2 cellular contexts compared by ENCODE assay signal in the genomic region with DNA sequence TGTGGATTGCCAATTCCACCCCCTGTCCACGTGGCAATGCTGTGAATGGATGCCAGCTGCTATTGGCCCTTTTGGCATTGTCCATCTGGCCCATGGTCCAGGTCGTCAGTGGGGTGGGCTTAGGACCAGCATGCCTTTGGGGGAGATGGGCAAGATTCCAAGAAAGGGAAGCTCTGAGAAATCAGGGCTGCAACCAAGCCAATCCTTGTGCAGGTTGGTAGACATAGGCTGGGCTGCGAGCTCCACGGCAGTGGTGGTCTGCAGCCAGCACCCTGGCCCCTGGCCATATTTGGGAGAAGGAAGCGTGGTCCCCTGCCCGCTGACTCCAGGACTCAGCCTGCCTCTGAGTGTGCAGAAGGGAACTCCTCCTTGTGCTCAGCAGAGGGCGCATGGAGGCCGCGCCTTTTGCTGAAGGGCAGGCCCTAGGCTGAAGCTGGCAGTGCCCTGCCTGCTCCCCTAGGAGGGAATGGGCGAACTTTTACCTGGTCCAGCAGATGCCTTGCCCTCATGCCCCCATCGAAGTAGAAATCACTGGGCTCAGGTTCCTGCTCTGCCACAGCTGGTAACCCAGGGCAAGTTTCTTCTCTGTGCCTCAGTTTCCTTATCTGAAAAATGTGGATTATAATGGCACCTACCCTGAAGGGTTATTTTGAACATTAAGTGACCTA.
TF ChIP-seq lines count a peak whose summit lies in the region.

No MANE protein-coding gene starts in this region.

TF ChIP-seq in GM23338, 12 proteins besides CTCF, POLR2A, EP300 and RAD21 (continued from another document):
- TF ChIP-seq, protein P1, sequence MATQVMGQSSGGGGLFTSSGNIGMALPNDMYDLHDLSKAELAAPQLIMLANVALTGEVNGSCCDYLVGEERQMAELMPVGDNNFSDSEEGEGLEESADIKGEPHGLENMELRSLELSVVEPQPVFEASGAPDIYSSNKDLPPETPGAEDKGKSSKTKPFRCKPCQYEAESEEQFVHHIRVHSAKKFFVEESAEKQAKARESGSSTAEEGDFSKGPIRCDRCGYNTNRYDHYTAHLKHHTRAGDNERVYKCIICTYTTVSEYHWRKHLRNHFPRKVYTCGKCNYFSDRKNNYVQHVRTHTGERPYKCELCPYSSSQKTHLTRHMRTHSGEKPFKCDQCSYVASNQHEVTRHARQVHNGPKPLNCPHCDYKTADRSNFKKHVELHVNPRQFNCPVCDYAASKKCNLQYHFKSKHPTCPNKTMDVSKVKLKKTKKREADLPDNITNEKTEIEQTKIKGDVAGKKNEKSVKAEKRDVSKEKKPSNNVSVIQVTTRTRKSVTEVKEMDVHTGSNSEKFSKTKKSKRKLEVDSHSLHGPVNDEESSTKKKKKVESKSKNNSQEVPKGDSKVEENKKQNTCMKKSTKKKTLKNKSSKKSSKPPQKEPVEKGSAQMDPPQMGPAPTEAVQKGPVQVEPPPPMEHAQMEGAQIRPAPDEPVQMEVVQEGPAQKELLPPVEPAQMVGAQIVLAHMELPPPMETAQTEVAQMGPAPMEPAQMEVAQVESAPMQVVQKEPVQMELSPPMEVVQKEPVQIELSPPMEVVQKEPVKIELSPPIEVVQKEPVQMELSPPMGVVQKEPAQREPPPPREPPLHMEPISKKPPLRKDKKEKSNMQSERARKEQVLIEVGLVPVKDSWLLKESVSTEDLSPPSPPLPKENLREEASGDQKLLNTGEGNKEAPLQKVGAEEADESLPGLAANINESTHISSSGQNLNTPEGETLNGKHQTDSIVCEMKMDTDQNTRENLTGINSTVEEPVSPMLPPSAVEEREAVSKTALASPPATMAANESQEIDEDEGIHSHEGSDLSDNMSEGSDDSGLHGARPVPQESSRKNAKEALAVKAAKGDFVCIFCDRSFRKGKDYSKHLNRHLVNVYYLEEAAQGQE (IDR thresholded peaks at IDR 0.05; ENCODE audit: unreplicated experiment) = no peak
- TF ChIP-seq ZNF114 (CRISPR knock-in tag; IDR thresholded peaks at IDR 0.05) = no peak
- no peak for TF ChIP-seq EZH2 (IDR thresholded peaks at IDR 0.05; ENCODE audit: low read depth, unreplicated experiment)
- TF ChIP-seq, protein P2, sequence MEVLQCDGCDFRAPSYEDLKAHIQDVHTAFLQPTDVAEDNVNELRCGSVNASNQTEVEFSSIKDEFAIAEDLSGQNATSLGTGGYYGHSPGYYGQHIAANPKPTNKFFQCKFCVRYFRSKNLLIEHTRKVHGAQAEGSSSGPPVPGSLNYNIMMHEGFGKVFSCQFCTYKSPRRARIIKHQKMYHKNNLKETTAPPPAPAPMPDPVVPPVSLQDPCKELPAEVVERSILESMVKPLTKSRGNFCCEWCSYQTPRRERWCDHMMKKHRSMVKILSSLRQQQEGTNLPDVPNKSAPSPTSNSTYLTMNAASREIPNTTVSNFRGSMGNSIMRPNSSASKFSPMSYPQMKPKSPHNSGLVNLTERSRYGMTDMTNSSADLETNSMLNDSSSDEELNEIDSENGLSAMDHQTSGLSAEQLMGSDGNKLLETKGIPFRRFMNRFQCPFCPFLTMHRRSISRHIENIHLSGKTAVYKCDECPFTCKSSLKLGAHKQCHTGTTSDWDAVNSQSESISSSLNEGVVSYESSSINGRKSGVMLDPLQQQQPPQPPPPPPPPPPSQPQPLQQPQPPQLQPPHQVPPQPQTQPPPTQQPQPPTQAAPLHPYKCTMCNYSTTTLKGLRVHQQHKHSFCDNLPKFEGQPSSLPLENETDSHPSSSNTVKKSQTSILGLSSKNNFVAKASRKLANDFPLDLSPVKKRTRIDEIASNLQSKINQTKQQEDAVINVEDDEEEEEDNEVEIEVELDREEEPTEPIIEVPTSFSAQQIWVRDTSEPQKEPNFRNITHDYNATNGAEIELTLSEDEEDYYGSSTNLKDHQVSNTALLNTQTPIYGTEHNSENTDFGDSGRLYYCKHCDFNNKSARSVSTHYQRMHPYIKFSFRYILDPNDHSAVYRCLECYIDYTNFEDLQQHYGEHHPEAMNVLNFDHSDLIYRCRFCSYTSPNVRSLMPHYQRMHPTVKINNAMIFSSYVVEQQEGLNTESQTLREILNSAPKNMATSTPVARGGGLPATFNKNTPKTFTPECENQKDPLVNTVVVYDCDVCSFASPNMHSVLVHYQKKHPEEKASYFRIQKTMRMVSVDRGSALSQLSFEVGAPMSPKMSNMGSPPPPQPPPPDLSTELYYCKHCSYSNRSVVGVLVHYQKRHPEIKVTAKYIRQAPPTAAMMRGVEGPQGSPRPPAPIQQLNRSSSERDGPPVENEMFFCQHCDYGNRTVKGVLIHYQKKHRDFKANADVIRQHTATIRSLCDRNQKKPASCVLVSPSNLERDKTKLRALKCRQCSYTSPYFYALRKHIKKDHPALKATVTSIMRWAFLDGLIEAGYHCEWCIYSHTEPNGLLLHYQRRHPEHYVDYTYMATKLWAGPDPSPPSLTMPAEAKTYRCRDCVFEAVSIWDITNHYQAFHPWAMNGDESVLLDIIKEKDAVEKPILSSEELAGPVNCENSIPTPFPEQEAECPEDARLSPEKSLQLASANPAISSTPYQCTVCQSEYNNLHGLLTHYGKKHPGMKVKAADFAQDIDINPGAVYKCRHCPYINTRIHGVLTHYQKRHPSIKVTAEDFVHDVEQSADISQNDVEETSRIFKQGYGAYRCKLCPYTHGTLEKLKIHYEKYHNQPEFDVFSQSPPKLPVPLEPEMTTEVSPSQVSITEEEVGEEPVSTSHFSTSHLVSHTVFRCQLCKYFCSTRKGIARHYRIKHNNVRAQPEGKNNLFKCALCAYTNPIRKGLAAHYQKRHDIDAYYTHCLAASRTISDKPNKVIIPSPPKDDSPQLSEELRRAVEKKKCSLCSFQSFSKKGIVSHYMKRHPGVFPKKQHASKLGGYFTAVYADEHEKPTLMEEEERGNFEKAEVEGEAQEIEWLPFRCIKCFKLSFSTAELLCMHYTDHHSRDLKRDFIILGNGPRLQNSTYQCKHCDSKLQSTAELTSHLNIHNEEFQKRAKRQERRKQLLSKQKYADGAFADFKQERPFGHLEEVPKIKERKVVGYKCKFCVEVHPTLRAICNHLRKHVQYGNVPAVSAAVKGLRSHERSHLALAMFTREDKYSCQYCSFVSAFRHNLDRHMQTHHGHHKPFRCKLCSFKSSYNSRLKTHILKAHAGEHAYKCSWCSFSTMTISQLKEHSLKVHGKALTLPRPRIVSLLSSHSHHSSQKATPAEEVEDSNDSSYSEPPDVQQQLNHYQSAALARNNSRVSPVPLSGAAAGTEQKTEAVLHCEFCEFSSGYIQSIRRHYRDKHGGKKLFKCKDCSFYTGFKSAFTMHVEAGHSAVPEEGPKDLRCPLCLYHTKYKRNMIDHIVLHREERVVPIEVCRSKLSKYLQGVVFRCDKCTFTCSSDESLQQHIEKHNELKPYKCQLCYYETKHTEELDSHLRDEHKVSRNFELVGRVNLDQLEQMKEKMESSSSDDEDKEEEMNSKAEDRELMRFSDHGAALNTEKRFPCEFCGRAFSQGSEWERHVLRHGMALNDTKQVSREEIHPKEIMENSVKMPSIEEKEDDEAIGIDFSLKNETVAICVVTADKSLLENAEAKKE (CRISPR knock-in tag; IDR thresholded peaks at IDR 0.05) = no peak
- TF ChIP-seq POLR2AphosphoS5 (IDR thresholded peaks at IDR 0.05; ENCODE audit: low read depth) = no peak
- no peak for TF ChIP-seq CREB1 (CRISPR knock-in tag; IDR thresholded peaks at IDR 0.05; ENCODE audit: low read depth)
- TF ChIP-seq STAT1 (IDR thresholded peaks at IDR 0.05; ENCODE audit: unreplicated experiment) = no peak
- TF ChIP-seq JUNB (IDR thresholded peaks at IDR 0.05; ENCODE audit: unreplicated experiment) = no peak

TF ChIP-seq in SK-N-SH treated with all-trans-retinoic acid at 6 μM for 48 hours, 23 proteins besides CTCF, POLR2A, EP300 and RAD21 (continued from another document):
- TF ChIP-seq TOX (CRISPR knock-in tag; IDR thresholded peaks at IDR 0.05; ENCODE audit: borderline replicate concordance) (no peak), RARB (CRISPR knock-in tag; IDR thresholded peaks at IDR 0.05) (no peak), ZC3H10 (CRISPR knock-in tag; IDR thresholded peaks at IDR 0.05) (no peak), GLIS3 (CRISPR knock-in tag; IDR thresholded peaks at IDR 0.05) (no peak), ZNF565 (CRISPR knock-in tag; conservative IDR thresholded peaks at IDR 0.05; ENCODE audit: low read depth) (no peak), ZNF70 (CRISPR knock-in tag; IDR thresholded peaks at IDR 0.05) (no peak)
- TF ChIP-seq, protein P3, sequence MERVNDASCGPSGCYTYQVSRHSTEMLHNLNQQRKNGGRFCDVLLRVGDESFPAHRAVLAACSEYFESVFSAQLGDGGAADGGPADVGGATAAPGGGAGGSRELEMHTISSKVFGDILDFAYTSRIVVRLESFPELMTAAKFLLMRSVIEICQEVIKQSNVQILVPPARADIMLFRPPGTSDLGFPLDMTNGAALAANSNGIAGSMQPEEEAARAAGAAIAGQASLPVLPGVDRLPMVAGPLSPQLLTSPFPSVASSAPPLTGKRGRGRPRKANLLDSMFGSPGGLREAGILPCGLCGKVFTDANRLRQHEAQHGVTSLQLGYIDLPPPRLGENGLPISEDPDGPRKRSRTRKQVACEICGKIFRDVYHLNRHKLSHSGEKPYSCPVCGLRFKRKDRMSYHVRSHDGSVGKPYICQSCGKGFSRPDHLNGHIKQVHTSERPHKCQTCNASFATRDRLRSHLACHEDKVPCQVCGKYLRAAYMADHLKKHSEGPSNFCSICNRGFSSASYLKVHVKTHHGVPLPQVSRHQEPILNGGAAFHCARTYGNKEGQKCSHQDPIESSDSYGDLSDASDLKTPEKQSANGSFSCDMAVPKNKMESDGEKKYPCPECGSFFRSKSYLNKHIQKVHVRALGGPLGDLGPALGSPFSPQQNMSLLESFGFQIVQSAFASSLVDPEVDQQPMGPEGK (CRISPR knock-in tag; IDR thresholded peaks at IDR 0.05; ENCODE audit: borderline replicate concordance) = no peak
TF ChIP-seq in SK-N-SH treated with all-trans-retinoic acid at 6 μM for 48 hours: peak in this region for 0.
